25 cellular contexts compared by ENCODE assay signal in genomic region chr18:55912071-55912470, GRCh38.
"Had no signal": no experiment of that assay in that cellular context is flagged by ENCODE, and none has a peak within 500 bp of the region (broad histone marks: within the 10 kb centered on the region; RNA-seq: fewer than 3 reads in every experiment).

No MANE protein-coding gene starts in this region.

- H3K9me3 ChIP-seq: gastrocnemius medialis, heart right ventricle, left ventricle myocardium inferior, lower lobe of right lung, ovary, right atrium auricular region, sigmoid colon, thyroid gland had no signal

- DNase-seq: effector CD4-positive, alpha-beta T cell; endodermal cell; erythroblast; gastrocnemius medialis; heart right ventricle; hypothalamus; left ventricle myocardium inferior; lower lobe of right lung; natural killer cell; nucleus accumbens; ovary; sigmoid colon; stimulated activated CD4-positive, alpha-beta T cell treated with anti-CD3 and anti-CD28 coated beads, Interleukin-12 subunit alpha, Interleukin-12 subunit beta, amount 100 ng/mL, for 4 hours; stimulated activated naive CD4-positive, alpha-beta T cell treated with Interleukin-2 at 50 U/mL for 16 hours; thyroid gland had no signal

- FAIRE-seq: endothelial cell of umbilical vein, keratinocyte, urothelium cell line had no signal

- H3K4me3 ChIP-seq: coronary artery, gastrocnemius medialis, heart right ventricle, left ventricle myocardium inferior, lower lobe of right lung, ovary, right atrium auricular region, sigmoid colon, skin epidermis, thyroid gland had no signal

- H3K4me3 Mint-ChIP-seq: endodermal cell, memory B cell, mesothelial cell of epicardium, natural killer cell, neural crest cell, type B pancreatic cell had no signal

- H3K4me1 ChIP-seq: lower lobe of right lung, thyroid gland had no signal

- H3K27ac ChIP-seq: coronary artery, gastrocnemius medialis, heart right ventricle, left ventricle myocardium inferior, lower lobe of right lung, ovary, right atrium auricular region, sigmoid colon, skin epidermis, thyroid gland had no signal

- H3K9me3 Mint-ChIP-seq: type B pancreatic cell had no signal

- H3K4me1 Mint-ChIP-seq: natural killer cell had no signal

- H3K36me3 Mint-ChIP-seq: memory B cell, natural killer cell had no signal

- H3K36me3 ChIP-seq: gastrocnemius medialis, heart right ventricle, left ventricle myocardium inferior, lower lobe of right lung, ovary, right atrium auricular region, sigmoid colon, thyroid gland had no signal

- H3K27me3 ChIP-seq: gastrocnemius medialis, heart right ventricle, ovary, right atrium auricular region, sigmoid colon, thyroid gland had no signal

- ATAC-seq: gastrocnemius medialis, heart right ventricle, lower lobe of right lung, natural killer cell had no signal

- H3K27ac Mint-ChIP-seq: endodermal cell, memory B cell, natural killer cell, type B pancreatic cell had no signal

- H3K27me3 Mint-ChIP-seq: type B pancreatic cell had no signal
